1 cellular context compared by ENCODE assay signal in genomic region chr3:108073712-108074431, GRCh38.
TF ChIP-seq lines count a peak whose summit lies in the region.

No MANE protein-coding gene starts in this region.

TF ChIP-seq in SK-N-SH treated with all-trans-retinoic acid at 6 μM for 48 hours, 23 proteins besides CTCF, POLR2A, EP300 and RAD21 (continued from another document):
- no peak for TF ChIP-seq ZNF565 (CRISPR knock-in tag; conservative IDR thresholded peaks at IDR 0.05; ENCODE audit: low read depth)
- no peak for TF ChIP-seq SNAI2 (CRISPR knock-in tag; IDR thresholded peaks at IDR 0.05)
- TF ChIP-seq ZFP30 (CRISPR knock-in tag; IDR thresholded peaks at IDR 0.05): no peak
- TF ChIP-seq ESRRG (CRISPR knock-in tag; IDR thresholded peaks at IDR 0.05): no peak
- no peak for TF ChIP-seq ZFP3 (CRISPR knock-in tag; IDR thresholded peaks at IDR 0.05)
- TF ChIP-seq BACH2 (CRISPR knock-in tag; IDR thresholded peaks at IDR 0.05; ENCODE audit: borderline replicate concordance): no peak
